1 cellular context compared by ENCODE assay signal in the genomic region with DNA sequence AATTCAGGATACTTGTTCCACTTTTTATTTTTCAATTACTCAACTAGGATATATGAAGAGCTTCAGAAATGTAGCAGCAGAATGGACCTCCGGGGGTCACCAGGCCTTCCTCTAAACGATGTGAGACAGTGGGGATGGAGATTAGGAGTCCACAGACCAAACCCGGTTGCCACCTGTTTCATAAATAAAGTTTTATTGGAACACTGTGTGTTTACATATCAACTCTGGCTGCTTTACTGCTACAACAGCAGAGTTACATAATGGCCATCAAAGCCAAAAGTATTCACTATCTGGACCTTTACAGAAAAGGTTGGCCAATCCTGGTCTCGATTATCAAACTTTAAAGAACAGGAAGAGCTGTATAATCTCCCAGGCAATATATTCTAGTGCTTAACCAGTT.
TF ChIP-seq lines count a peak whose summit lies in the region.

No MANE protein-coding gene starts in this region.

TF ChIP-seq in K562, 482 proteins besides CTCF, POLR2A, EP300 and RAD21 (continued from another document):
- TF ChIP-seq, protein P1, sequence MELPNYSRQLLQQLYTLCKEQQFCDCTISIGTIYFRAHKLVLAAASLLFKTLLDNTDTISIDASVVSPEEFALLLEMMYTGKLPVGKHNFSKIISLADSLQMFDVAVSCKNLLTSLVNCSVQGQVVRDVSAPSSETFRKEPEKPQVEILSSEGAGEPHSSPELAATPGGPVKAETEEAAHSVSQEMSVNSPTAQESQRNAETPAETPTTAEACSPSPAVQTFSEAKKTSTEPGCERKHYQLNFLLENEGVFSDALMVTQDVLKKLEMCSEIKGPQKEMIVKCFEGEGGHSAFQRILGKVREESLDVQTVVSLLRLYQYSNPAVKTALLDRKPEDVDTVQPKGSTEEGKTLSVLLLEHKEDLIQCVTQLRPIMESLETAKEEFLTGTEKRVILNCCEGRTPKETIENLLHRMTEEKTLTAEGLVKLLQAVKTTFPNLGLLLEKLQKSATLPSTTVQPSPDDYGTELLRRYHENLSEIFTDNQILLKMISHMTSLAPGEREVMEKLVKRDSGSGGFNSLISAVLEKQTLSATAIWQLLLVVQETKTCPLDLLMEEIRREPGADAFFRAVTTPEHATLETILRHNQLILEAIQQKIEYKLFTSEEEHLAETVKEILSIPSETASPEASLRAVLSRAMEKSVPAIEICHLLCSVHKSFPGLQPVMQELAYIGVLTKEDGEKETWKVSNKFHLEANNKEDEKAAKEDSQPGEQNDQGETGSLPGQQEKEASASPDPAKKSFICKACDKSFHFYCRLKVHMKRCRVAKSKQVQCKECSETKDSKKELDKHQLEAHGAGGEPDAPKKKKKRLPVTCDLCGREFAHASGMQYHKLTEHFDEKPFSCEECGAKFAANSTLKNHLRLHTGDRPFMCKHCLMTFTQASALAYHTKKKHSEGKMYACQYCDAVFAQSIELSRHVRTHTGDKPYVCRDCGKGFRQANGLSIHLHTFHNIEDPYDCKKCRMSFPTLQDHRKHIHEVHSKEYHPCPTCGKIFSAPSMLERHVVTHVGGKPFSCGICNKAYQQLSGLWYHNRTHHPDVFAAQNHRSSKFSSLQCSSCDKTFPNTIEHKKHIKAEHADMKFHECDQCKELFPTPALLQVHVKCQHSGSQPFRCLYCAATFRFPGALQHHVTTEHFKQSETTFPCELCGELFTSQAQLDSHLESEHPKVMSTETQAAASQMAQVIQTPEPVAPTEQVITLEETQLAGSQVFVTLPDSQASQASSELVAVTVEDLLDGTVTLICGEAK (IDR thresholded peaks at IDR 0.05): peak; percentile 93
- TF ChIP-seq, protein P1 (CRISPR knock-in tag; IDR thresholded peaks at IDR 0.05): peak; percentile 77
